Comparison of ENCODE assay signal across 15 cellular contexts in the genomic region with DNA sequence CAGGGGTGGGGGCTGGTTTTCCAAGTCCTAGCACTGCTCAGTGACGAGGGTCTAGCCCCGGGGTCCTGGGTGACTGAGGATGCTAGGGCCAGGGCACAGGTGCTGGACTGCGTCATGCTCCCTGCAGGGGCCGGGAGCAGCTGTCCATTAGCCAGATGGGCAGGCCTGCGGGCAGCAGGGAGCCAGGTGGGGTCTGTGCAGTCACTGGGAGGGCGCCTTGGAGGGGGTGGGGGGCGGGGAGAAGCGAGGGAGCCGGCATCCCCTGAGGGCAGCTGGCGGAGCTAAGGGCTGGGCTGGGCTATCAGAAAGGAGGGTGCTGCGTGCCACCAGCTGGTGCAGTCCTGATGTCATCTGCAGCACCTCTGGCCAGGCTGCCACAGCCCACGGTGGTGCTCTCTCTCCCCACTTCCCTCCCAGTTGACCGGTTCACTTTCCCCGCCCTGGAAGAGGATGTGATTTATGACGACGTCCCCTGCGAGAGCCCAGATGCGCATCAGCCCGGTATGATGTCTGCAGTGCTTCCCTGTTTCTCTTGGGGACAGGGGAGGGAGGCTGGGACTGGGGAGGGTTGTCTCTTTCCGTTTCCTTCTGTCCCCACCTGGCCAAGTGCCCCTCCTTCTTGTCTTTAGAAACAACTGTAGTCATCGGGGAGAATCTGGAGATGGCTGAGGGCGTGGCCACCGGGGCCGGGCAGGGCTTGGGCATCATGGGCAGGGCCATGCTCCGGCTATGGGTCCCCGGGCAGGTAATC.
DNase-seq lines count a peak whose midpoint lies in the region; ATAC-seq and TF ChIP-seq lines count a peak whose summit lies in the region.
"Had no signal": no experiment of that assay in that cellular context is flagged by ENCODE, and none has a peak within 500 bp of the region (broad histone marks: within the 10 kb centered on the region; RNA-seq: fewer than 3 reads in every experiment).

No MANE protein-coding gene starts in this region.

- no peak overlapping the region for H3K4me3 Mint-ChIP-seq in type B pancreatic cell
- H3K4me3 Mint-ChIP-seq: HFFc6 had no signal

- peak; percentile 65 for DNase-seq in NCI-H82 (lab: John Stamatoyannopoulos, UW)
- DNase-seq in NCI-H82 treated with DMSO at 0.1 percent for 48 hours (lab: John Stamatoyannopoulos, UW; ENCODE audit: unreplicated experiment): no peak
- DNase-seq in NCI-H524 treated with DMSO at 0.1 percent for 48 hours (lab: John Stamatoyannopoulos, UW): peak; percentile 68
- DNase-seq in coronary artery (ENCODE audit: low spot score): no peak
- no peak for DNase-seq in type B pancreatic cell (ENCODE audit: extremely low spot score, unreplicated experiment)
- DNase-seq in NCI-H1930 (lab: John Stamatoyannopoulos, UW): no peak
- no peak for DNase-seq in DMS53 treated with DMSO at 0.1 percent for 48 hours (lab: John Stamatoyannopoulos, UW; ENCODE audit: unreplicated experiment)
- DNase-seq: activated CD4-positive, CD25-positive, alpha-beta regulatory T cell treated with anti-CD3 and anti-CD28 coated beads, Interleukin-2, amount 50 U/mL, for 72 hours; activated T-cell treated with anti-CD3 and anti-CD28 coated beads, Interleukin-2, amount 50 U/mL, for 1 hour; cortex of kidney; HFFc6; nucleus accumbens; small intestine had no signal

- no peaks in the 10 kb centered on the region for H3K36me3 Mint-ChIP-seq in type B pancreatic cell

- no peaks in the 10 kb centered on the region for H3K9me3 Mint-ChIP-seq in type B pancreatic cell
- H3K9me3 Mint-ChIP-seq: HFFc6 had no signal

- TF ChIP-seq CTCF in coronary artery (IDR thresholded peaks at IDR 0.05) (no peak), type B pancreatic cell (conservative IDR thresholded peaks at IDR 0.05) (no peak)

- peaks cover 16% of the 10 kb centered on the region for H3K4me1 Mint-ChIP-seq in type B pancreatic cell (ENCODE audit: unreplicated experiment)

- H3K27ac Mint-ChIP-seq in type B pancreatic cell: peak overlapping the region; percentile 51
- H3K27ac Mint-ChIP-seq: HFFc6 had no signal

- no peaks in the 10 kb centered on the region for H3K27me3 Mint-ChIP-seq in type B pancreatic cell

- peak overlapping the region; percentile 87 to 93 for H3K27ac ChIP-seq in coronary artery

- ATAC-seq in GM18867 (IDR thresholded peaks at IDR 0.05; ENCODE audit: unreplicated experiment): no peak

- no peak overlapping the region for H3K4me3 ChIP-seq in coronary artery
- H3K4me3 ChIP-seq: lung had no signal

Comparison
In these comparisons a context has a peak if more than half of its experiments do, and no peak if none do; other contexts are left out.
1. DNase-seq: peak in NCI-H82 (single experiment) and NCI-H524 treated with DMSO at 0.1 percent for 48 hours (single experiment); none in NCI-H82 treated with DMSO at 0.1 percent for 48 hours (single experiment), coronary artery (single experiment), type B pancreatic cell (single experiment), NCI-H1930 (0 of 2) and DMS53 treated with DMSO at 0.1 percent for 48 hours (single experiment).